In genomic region chr4:90889171-90889570, GRCh38 we compare ENCODE assay signal across 24 cellular contexts.
"Had no signal": no experiment of that assay in that cellular context is flagged by ENCODE, and none has a peak within 500 bp of the region (broad histone marks: within the 10 kb centered on the region; RNA-seq: fewer than 3 reads in every experiment).

No MANE protein-coding gene starts in this region.

- H3K9me3 ChIP-seq: SJSA1 had no signal

- H3K4me3 ChIP-seq: SJSA1 had no signal

- H3K4me1 ChIP-seq: SJSA1 had no signal

- H3K27ac ChIP-seq: SJSA1 had no signal

- H3K36me3 ChIP-seq: SJSA1 had no signal

- FAIRE-seq: RCC 7860 had no signal

- DNase-seq: activated CD4-positive, alpha-beta T cell treated with anti-CD3 and anti-CD28 coated beads for 4 hours; activated CD8-positive, alpha-beta memory T cell treated with anti-CD3 and anti-CD28 coated beads, Interleukin-2, amount 50 U/mL, for 4 hours; activated CD8-positive, alpha-beta T cell treated with anti-CD3 and anti-CD28 coated beads for 36 hours; activated gamma-delta T cell treated with Interleukin-2 at 50 U/mL for 16 hours; activated naive CD4-positive, alpha-beta T cell treated with anti-CD3 and anti-CD28 coated beads, Interleukin-2, amount 10 ng/mL, durations not matched to agents 7 days and 5 days; activated naive CD8-positive, alpha-beta T cell treated with anti-CD3 and anti-CD28 coated beads for 36 hours; activated T-cell treated with anti-CD3 and anti-CD28 coated beads, Interleukin-2, amount 50 U/mL, for 72 hours; anterior cingulate cortex; IMR-90; KG1; MM.1S; NCI-H1105; NCI-H1436; NCI-H1694 treated with DMSO at 0.1 percent for 48 hours; NCI-H2081 treated with DMSO at 0.1 percent for 48 hours; NCI-H446; NCI-H524; PC-3; SHP77; SW 1271 had no signal

- ATAC-seq: activated CD4-positive, CD25-positive, alpha-beta regulatory T cell treated with anti-CD3 and anti-CD28 coated beads, Interleukin-2, amount 50 U/mL, for 24 hours; activated CD8-positive, alpha-beta T cell treated with anti-CD3 and anti-CD28 coated beads for 36 hours; activated T-cell treated with anti-CD3 and anti-CD28 coated beads, Interleukin-2, amount 50 U/mL, for 72 hours; PC-3; SK-N-SH treated with all-trans-retinoic acid at 6 μM for 48 hours had no signal

- H3K27me3 ChIP-seq: SJSA1 had no signal
